13 cellular contexts compared by ENCODE assay signal in genomic region chr7:69934475-69934903, GRCh38.
DNase-seq lines count a peak whose midpoint lies in the region; ATAC-seq and TF ChIP-seq lines count a peak whose summit lies in the region.
"Had no signal": no experiment of that assay in that cellular context is flagged by ENCODE, and none has a peak within 500 bp of the region (broad histone marks: within the 10 kb centered on the region; RNA-seq: fewer than 3 reads in every experiment).

No MANE protein-coding gene starts in this region.

- no peak overlapping the region for H2AK5ac ChIP-seq in H9 (ENCODE audit: insufficient read length, low read length)

- no peak overlapping the region for H3K4me3 Mint-ChIP-seq in H9
- H3K4me3 Mint-ChIP-seq: activated CD4-positive, alpha-beta memory T cell treated with anti-CD3 and anti-CD28 coated beads, Interleukin-2, amount 10 ng/mL, durations not matched to agents 7 days and 5 days; activated naive CD8-positive, alpha-beta T cell had no signal

- H4K91ac ChIP-seq in H9 (ENCODE audit: insufficient read length, low read depth, low read length), result no peak overlapping the region

- intact Hi-C loops in prostate gland (cut with DNase I), result no loop called here

- no peaks in the 10 kb centered on the region for H3K36me3 ChIP-seq in prostate gland
- H3K36me3 ChIP-seq: left lung had no signal

- H3K27ac Mint-ChIP-seq in H9, result no peak overlapping the region; a peak in 1 of 7 replicates
- H3K27ac Mint-ChIP-seq: activated CD4-positive, alpha-beta memory T cell treated with anti-CD3 and anti-CD28 coated beads, Interleukin-2, amount 10 ng/mL, durations not matched to agents 7 days and 5 days; activated naive CD8-positive, alpha-beta T cell had no signal

- H3K79me1 ChIP-seq in H9 (ENCODE audit: insufficient read depth, low read depth, low read length, poor library complexity, severe bottlenecking), result no peaks in the 10 kb centered on the region

- no peaks in the 10 kb centered on the region for H3K9me3 Mint-ChIP-seq in H9
- H3K9me3 Mint-ChIP-seq: activated CD4-positive, alpha-beta memory T cell treated with anti-CD3 and anti-CD28 coated beads, Interleukin-2, amount 10 ng/mL, durations not matched to agents 7 days and 5 days had no signal

- H3K36me3 Mint-ChIP-seq in H9 (ENCODE audit: insufficient read depth in 1 of 3, low read depth in 3 of 3), result no peaks in the 10 kb centered on the region
- H3K36me3 Mint-ChIP-seq: activated naive CD8-positive, alpha-beta T cell had no signal

- H3K27me3 Mint-ChIP-seq in H9 (ENCODE audit: low read depth), result no peaks in the 10 kb centered on the region; the same call in 1 of the 2 replicates
- H3K27me3 Mint-ChIP-seq: activated CD4-positive, alpha-beta memory T cell treated with anti-CD3 and anti-CD28 coated beads, Interleukin-2, amount 10 ng/mL, durations not matched to agents 7 days and 5 days; activated naive CD8-positive, alpha-beta T cell had no signal

- H4K20me1 ChIP-seq in H9 (ENCODE audit: control insufficient read depth, insufficient read depth, insufficient read length), result no peaks in the 10 kb centered on the region

- no peak overlapping the region for H3K27ac ChIP-seq in prostate gland
- H3K27ac ChIP-seq in H9 (ENCODE audit: insufficient read length, low read depth, low read length), result no peak overlapping the region
- H3K27ac ChIP-seq: left lung had no signal

- H3K4me3 ChIP-seq in prostate gland, result no peak overlapping the region
- H3K4me3 ChIP-seq: left lung had no signal

- H3K4me2 ChIP-seq in H9 (ENCODE audit: insufficient read depth, insufficient read length, low read length), result no peak overlapping the region

- H3K79me2 ChIP-seq in H9 (ENCODE audit: insufficient read depth, low read length), result no peaks in the 10 kb centered on the region

- H4K5ac ChIP-seq in H9 (ENCODE audit: insufficient read length, low read depth, low read length), result no peak overlapping the region

- no peak overlapping the region for H3T11ph ChIP-seq in H9 (ENCODE audit: low read length)

- no peak overlapping the region for H2BK12ac ChIP-seq in H9 (ENCODE audit: insufficient read length, low read depth, low read length)

- H3K4me1 Mint-ChIP-seq in H9, result peaks cover 3 to 4% of the 10 kb centered on the region in 2 experiments; a peak in 3 of 4 replicates
- H3K4me1 Mint-ChIP-seq: activated CD4-positive, alpha-beta memory T cell treated with anti-CD3 and anti-CD28 coated beads, Interleukin-2, amount 10 ng/mL, durations not matched to agents 7 days and 5 days had no signal

- H4K8ac ChIP-seq in H9 (replicated peaks; ENCODE audit: insufficient read length, low read depth, low read length), result no peak overlapping the region

- no peak overlapping the region for H2BK120ac ChIP-seq in H9 (ENCODE audit: low read depth, low read length, poor library complexity, severe bottlenecking)

- ATAC-seq in SK-N-SH treated with all-trans-retinoic acid at 6 μM for 48 hours, result peak; percentile 83
- no peak for ATAC-seq in HG03025 (IDR thresholded peaks at IDR 0.05; ENCODE audit: low FRiP score, unreplicated experiment)
- ATAC-seq: left lung had no signal

- no peak overlapping the region for H3K9ac ChIP-seq in H9 (ENCODE audit: extremely low read depth, insufficient read length, low read length)

- no peaks in the 10 kb centered on the region for H3K23me2 ChIP-seq in H9 (ENCODE audit: insufficient read length, low read depth, low read length, poor library complexity, severe bottlenecking)

- DNase-seq in NCI-H128 (lab: John Stamatoyannopoulos, UW; ENCODE audit: unreplicated experiment) (peak; percentile 87), NCI-H2227 treated with DMSO at 0.1 percent for 48 hours (lab: John Stamatoyannopoulos, UW) (peak; percentile 83), prostate gland (ENCODE audit: low spot score) (peak; percentile 4), HuH-7.5 (ENCODE audit: low spot score) (no peak), H9 (no peak)
- DNase-seq in stimulated activated CD4-positive, alpha-beta T cell treated with anti-CD3 and anti-CD28 coated beads, Interleukin-1b, Interleukin-23, amount 100 ng/mL, for 48 hours, result no peak
- DNase-seq: activated CD4-positive, alpha-beta memory T cell treated with anti-CD3 and anti-CD28 coated beads, Interleukin-2, amount 10 ng/mL, durations not matched to agents 7 days and 5 days; dermis blood vessel endothelial cell; foreskin fibroblast; left lung had no signal

- H3K14ac ChIP-seq in H9 (ENCODE audit: insufficient read depth, low read length), result no peak overlapping the region; the same call in 1 of the 2 replicates

- TF ChIP-seq CTCF in prostate gland (IDR thresholded peaks at IDR 0.05) (no peak), H9 (conservative IDR thresholded peaks at IDR 0.05) (no peak)

- H2BK5ac ChIP-seq in H9 (ENCODE audit: insufficient read length, low read length), result no peak overlapping the region

- H3K27me3 ChIP-seq in prostate gland (replicated peaks; ENCODE audit: insufficient read depth) (no peaks in the 10 kb centered on the region), H9 (ENCODE audit: insufficient read depth, low read length) (no peaks in the 10 kb centered on the region)
- H3K27me3 ChIP-seq: left lung had no signal

- no peak overlapping the region for H2BK20ac ChIP-seq in H9 (ENCODE audit: low read depth, low read length, poor library complexity, severe bottlenecking)

- H3K4ac ChIP-seq in H9 (ENCODE audit: low read depth, low read length), result no peak overlapping the region

- no peak overlapping the region for H3K23ac ChIP-seq in H9 (ENCODE audit: insufficient read length, low read depth, low read length)

- H3K4me1 ChIP-seq in prostate gland (replicated peaks) (no peaks in the 10 kb centered on the region), H9 (ENCODE audit: insufficient read depth, low read length) (no peaks in the 10 kb centered on the region; the same call in 1 of the 2 replicates)
- H3K4me1 ChIP-seq: left lung had no signal

- no peaks in the 10 kb centered on the region for H3K9me3 ChIP-seq in prostate gland
- H3K9me3 ChIP-seq in H9 (ENCODE audit: control insufficient read depth, low read depth, low read length), result no peaks in the 10 kb centered on the region
- H3K9me3 ChIP-seq: left lung had no signal

- TF ChIP-seq POLR2A in prostate gland (IDR thresholded peaks at IDR 0.05), result no peak

- no peak overlapping the region for H3K18ac ChIP-seq in H9 (ENCODE audit: insufficient read length, low read depth, low read length)

- WGBS in prostate gland, result 36% methylated on average over 4 of the region's 4 CpGs
- WGBS in H9 (ENCODE audit: extremely low coverage, insufficient read length, low lambda C conversion rate), result no CpG with 5 or more reads among the region's 4 CpGs

- no peak overlapping the region for H2AFZ ChIP-seq in H9 (ENCODE audit: low read length)

- H3K56ac ChIP-seq in H9 (ENCODE audit: insufficient read length, low read depth, low read length), result no peak overlapping the region

- H2BK15ac ChIP-seq in H9 (ENCODE audit: low read depth, low read length), result no peak overlapping the region

TF ChIP-seq in SK-N-SH treated with all-trans-retinoic acid at 6 μM for 48 hours, 23 proteins besides CTCF, POLR2A, EP300 and RAD21:
- TF ChIP-seq PATZ1 (CRISPR knock-in tag; IDR thresholded peaks at IDR 0.05; ENCODE audit: borderline replicate concordance) (no peak), OSR1 (CRISPR knock-in tag; IDR thresholded peaks at IDR 0.05) (no peak), ZNF8 (CRISPR knock-in tag; IDR thresholded peaks at IDR 0.05) (peak; percentile 16; the same call in 1 of the 2 replicates), ISL1 (CRISPR knock-in tag; IDR thresholded peaks at IDR 0.05) (no peak), TCF4 (CRISPR knock-in tag; IDR thresholded peaks at IDR 0.05; ENCODE audit: borderline replicate concordance) (peak; percentile 51; the same call in 1 of the 2 replicates), POU6F1 (CRISPR knock-in tag; IDR thresholded peaks at IDR 0.05; ENCODE audit: borderline replicate concordance, low read depth) (no peak)

Comparison
In these comparisons a context has a peak if more than half of its experiments do, and no peak if none do; other contexts are left out.
1. DNase-seq: peak in NCI-H128 (single experiment), NCI-H2227 treated with DMSO at 0.1 percent for 48 hours (single experiment) and prostate gland (single experiment); none in HuH-7.5 (single experiment), H9 (single experiment) and stimulated activated CD4-positive, alpha-beta T cell treated with anti-CD3 and anti-CD28 coated beads, Interleukin-1b, Interleukin-23, amount 100 ng/mL, for 48 hours (single experiment).